ENCODE assay signal across 15 cellular contexts in the genomic region with DNA sequence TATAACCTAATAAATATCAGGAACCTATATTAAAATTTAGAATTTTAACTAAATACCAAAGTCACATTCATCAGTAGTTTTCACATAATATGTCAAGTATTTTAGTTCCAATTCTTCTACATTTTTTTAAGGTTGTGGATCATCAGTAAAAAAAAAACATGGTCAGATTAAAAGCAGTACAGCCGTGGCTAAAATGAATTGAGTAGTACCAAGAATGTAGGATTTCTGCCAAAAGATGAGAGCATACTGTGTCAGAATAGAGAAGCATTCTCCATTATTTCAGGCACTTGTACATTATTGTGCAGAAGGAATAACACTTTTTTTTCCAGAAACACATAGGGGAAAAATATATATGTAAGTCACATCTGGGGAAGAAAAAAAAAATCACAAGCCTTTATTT.
DNase-seq lines count a peak whose midpoint lies in the region; ATAC-seq and TF ChIP-seq lines count a peak whose summit lies in the region.
"Had no signal": no experiment of that assay in that cellular context is flagged by ENCODE, and none has a peak within 500 bp of the region (broad histone marks: within the 10 kb centered on the region; RNA-seq: fewer than 3 reads in every experiment).

No MANE protein-coding gene starts in this region.

- no peaks in the 10 kb centered on the region for H3K79me2 ChIP-seq in GM23338 (replicated peaks; ENCODE audit: insufficient read depth)

- H3K4me3 Mint-ChIP-seq in GM23338, result no peak overlapping the region
- H3K4me3 Mint-ChIP-seq: CD8-positive, alpha-beta memory T cell had no signal

- H3K9me2 ChIP-seq in GM23338 (ENCODE audit: insufficient read depth), result no peaks in the 10 kb centered on the region

- H3K4me3 ChIP-seq in brain microvascular endothelial cell (ENCODE audit: low read depth, low read length) (no peak overlapping the region), GM23338 (no peak overlapping the region)
- H3K4me3 ChIP-seq: BLaER1, K562 had no signal

- no peak overlapping the region for H3K4me2 ChIP-seq in GM23338
- H3K4me2 ChIP-seq: BLaER1 had no signal

- H3K36me3 ChIP-seq in brain microvascular endothelial cell (replicated peaks), result no peaks in the 10 kb centered on the region
- no peaks in the 10 kb centered on the region for H3K36me3 ChIP-seq in GM23338 (ENCODE audit: insufficient read depth)
- H3K36me3 ChIP-seq: BLaER1 had no signal

- H3K36me3 Mint-ChIP-seq in GM23338 (ENCODE audit: low read depth), result no peaks in the 10 kb centered on the region
- H3K36me3 Mint-ChIP-seq: CD8-positive, alpha-beta memory T cell had no signal

- H3K27ac ChIP-seq in brain microvascular endothelial cell (no peak overlapping the region), GM23338 (ENCODE audit: low read depth) (no peak overlapping the region)
- H3K27ac ChIP-seq: BLaER1 had no signal

- no peaks in the 10 kb centered on the region for H3K27me3 Mint-ChIP-seq in GM23338 (ENCODE audit: insufficient read depth, low read depth, poor library complexity)
- H3K27me3 Mint-ChIP-seq: CD8-positive, alpha-beta memory T cell had no signal

- H2AFZ ChIP-seq in GM23338, result no peak overlapping the region

- in situ Hi-C loops in brain microvascular endothelial cell (cut with HindIII; ENCODE audit: low pct_ligation_motif_present, low sequenced_read_pairs), result no loop called here

- H4K20me1 ChIP-seq in GM23338 (replicated peaks; ENCODE audit: insufficient read depth), result no peaks in the 10 kb centered on the region
- H4K20me1 ChIP-seq: BLaER1 had no signal

- no peaks in the 10 kb centered on the region for H3K4me1 Mint-ChIP-seq in GM23338
- H3K4me1 Mint-ChIP-seq: CD8-positive, alpha-beta memory T cell had no signal

- H3K27me3 ChIP-seq in brain microvascular endothelial cell (replicated peaks) (no peaks in the 10 kb centered on the region), GM23338 (ENCODE audit: insufficient read depth) (no peaks in the 10 kb centered on the region)
- H3K27me3 ChIP-seq: BLaER1 had no signal

- no peak overlapping the region for H3K27ac Mint-ChIP-seq in GM23338

- H3F3A ChIP-seq in GM23338 (replicated peaks; ENCODE audit: low read depth), result no peaks in the 10 kb centered on the region

- DNase-seq in AG20443 (ENCODE audit: low spot score), result peak; percentile 32
- DNase-seq in brain microvascular endothelial cell, result peak; percentile 11
- DNase-seq in GM23338 (ENCODE audit: low spot score), result no peak
- no peak for DNase-seq in NCI-H1105 treated with DMSO at 0.1 percent for 48 hours (lab: John Stamatoyannopoulos, UW)
- DNase-seq in HK-2 (ENCODE audit: unreplicated experiment), result no peak
- DNase-seq: ACHN; Caco-2; CD8-positive, alpha-beta memory T cell; DND-41; GDM1 had no signal

- TF ChIP-seq CTCF in brain microvascular endothelial cell (IDR thresholded peaks at IDR 0.05; ENCODE audit: low read depth, low read length, missing control alignments) (no peak), GM23338 (conservative IDR thresholded peaks at IDR 0.05; ENCODE audit: low read depth in 2 of 2) (no peak)

- no peaks in the 10 kb centered on the region for H3K4me1 ChIP-seq in GM23338 (ENCODE audit: insufficient read depth)
- H3K4me1 ChIP-seq: BLaER1, Caco-2 had no signal

- ATAC-seq in SK-N-SH treated with all-trans-retinoic acid at 6 μM for 48 hours, result peak; percentile 87
- ATAC-seq in GM23338, result no peak
- no peak for ATAC-seq in GM19467 (IDR thresholded peaks at IDR 0.05; ENCODE audit: unreplicated experiment)
- ATAC-seq: HCT116, K562 had no signal

- H3K9me3 Mint-ChIP-seq in GM23338, result no peaks in the 10 kb centered on the region; the same call in 2 of the 3 replicates

TF ChIP-seq in SK-N-SH treated with all-trans-retinoic acid at 6 μM for 48 hours, 23 proteins besides CTCF, POLR2A, EP300 and RAD21:
- peak; percentile 62; the same call in 1 of the 2 replicates for TF ChIP-seq ISL1 (CRISPR knock-in tag; IDR thresholded peaks at IDR 0.05)
- TF ChIP-seq, protein P1, sequence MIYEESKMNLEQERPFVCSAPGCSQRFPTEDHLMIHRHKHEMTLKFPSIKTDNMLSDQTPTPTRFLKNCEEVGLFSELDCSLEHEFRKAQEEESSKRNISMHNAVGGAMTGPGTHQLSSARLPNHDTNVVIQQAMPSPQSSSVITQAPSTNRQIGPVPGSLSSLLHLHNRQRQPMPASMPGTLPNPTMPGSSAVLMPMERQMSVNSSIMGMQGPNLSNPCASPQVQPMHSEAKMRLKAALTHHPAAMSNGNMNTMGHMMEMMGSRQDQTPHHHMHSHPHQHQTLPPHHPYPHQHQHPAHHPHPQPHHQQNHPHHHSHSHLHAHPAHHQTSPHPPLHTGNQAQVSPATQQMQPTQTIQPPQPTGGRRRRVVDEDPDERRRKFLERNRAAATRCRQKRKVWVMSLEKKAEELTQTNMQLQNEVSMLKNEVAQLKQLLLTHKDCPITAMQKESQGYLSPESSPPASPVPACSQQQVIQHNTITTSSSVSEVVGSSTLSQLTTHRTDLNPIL (CRISPR knock-in tag; IDR thresholded peaks at IDR 0.05; ENCODE audit: low read depth), result no peak
TF ChIP-seq in SK-N-SH treated with all-trans-retinoic acid at 6 μM for 48 hours: peak in this region for 1.

TF ChIP-seq in GM23338, 12 proteins besides CTCF, POLR2A, EP300 and RAD21 (continues in another document):
- no peak for TF ChIP-seq ETS1 (IDR thresholded peaks at IDR 0.05)
- no peak for TF ChIP-seq ZNF114 (CRISPR knock-in tag; IDR thresholded peaks at IDR 0.05)
- no peak for TF ChIP-seq JUNB (IDR thresholded peaks at IDR 0.05; ENCODE audit: unreplicated experiment)
- TF ChIP-seq EZH2 (IDR thresholded peaks at IDR 0.05; ENCODE audit: low read depth, unreplicated experiment), result no peak
- no peak for TF ChIP-seq ZNF331 (CRISPR knock-in tag; IDR thresholded peaks at IDR 0.05; ENCODE audit: low read depth)
- TF ChIP-seq, protein P2, sequence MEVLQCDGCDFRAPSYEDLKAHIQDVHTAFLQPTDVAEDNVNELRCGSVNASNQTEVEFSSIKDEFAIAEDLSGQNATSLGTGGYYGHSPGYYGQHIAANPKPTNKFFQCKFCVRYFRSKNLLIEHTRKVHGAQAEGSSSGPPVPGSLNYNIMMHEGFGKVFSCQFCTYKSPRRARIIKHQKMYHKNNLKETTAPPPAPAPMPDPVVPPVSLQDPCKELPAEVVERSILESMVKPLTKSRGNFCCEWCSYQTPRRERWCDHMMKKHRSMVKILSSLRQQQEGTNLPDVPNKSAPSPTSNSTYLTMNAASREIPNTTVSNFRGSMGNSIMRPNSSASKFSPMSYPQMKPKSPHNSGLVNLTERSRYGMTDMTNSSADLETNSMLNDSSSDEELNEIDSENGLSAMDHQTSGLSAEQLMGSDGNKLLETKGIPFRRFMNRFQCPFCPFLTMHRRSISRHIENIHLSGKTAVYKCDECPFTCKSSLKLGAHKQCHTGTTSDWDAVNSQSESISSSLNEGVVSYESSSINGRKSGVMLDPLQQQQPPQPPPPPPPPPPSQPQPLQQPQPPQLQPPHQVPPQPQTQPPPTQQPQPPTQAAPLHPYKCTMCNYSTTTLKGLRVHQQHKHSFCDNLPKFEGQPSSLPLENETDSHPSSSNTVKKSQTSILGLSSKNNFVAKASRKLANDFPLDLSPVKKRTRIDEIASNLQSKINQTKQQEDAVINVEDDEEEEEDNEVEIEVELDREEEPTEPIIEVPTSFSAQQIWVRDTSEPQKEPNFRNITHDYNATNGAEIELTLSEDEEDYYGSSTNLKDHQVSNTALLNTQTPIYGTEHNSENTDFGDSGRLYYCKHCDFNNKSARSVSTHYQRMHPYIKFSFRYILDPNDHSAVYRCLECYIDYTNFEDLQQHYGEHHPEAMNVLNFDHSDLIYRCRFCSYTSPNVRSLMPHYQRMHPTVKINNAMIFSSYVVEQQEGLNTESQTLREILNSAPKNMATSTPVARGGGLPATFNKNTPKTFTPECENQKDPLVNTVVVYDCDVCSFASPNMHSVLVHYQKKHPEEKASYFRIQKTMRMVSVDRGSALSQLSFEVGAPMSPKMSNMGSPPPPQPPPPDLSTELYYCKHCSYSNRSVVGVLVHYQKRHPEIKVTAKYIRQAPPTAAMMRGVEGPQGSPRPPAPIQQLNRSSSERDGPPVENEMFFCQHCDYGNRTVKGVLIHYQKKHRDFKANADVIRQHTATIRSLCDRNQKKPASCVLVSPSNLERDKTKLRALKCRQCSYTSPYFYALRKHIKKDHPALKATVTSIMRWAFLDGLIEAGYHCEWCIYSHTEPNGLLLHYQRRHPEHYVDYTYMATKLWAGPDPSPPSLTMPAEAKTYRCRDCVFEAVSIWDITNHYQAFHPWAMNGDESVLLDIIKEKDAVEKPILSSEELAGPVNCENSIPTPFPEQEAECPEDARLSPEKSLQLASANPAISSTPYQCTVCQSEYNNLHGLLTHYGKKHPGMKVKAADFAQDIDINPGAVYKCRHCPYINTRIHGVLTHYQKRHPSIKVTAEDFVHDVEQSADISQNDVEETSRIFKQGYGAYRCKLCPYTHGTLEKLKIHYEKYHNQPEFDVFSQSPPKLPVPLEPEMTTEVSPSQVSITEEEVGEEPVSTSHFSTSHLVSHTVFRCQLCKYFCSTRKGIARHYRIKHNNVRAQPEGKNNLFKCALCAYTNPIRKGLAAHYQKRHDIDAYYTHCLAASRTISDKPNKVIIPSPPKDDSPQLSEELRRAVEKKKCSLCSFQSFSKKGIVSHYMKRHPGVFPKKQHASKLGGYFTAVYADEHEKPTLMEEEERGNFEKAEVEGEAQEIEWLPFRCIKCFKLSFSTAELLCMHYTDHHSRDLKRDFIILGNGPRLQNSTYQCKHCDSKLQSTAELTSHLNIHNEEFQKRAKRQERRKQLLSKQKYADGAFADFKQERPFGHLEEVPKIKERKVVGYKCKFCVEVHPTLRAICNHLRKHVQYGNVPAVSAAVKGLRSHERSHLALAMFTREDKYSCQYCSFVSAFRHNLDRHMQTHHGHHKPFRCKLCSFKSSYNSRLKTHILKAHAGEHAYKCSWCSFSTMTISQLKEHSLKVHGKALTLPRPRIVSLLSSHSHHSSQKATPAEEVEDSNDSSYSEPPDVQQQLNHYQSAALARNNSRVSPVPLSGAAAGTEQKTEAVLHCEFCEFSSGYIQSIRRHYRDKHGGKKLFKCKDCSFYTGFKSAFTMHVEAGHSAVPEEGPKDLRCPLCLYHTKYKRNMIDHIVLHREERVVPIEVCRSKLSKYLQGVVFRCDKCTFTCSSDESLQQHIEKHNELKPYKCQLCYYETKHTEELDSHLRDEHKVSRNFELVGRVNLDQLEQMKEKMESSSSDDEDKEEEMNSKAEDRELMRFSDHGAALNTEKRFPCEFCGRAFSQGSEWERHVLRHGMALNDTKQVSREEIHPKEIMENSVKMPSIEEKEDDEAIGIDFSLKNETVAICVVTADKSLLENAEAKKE (CRISPR knock-in tag; IDR thresholded peaks at IDR 0.05), result no peak
- no peak for TF ChIP-seq STAT1 (IDR thresholded peaks at IDR 0.05; ENCODE audit: unreplicated experiment)

Comparison
In these comparisons a context has a peak if more than half of its experiments do, and no peak if none do; other contexts are left out.
1. DNase-seq: peak in AG20443 (single experiment) and brain microvascular endothelial cell (single experiment); none in GM23338 (single experiment), NCI-H1105 treated with DMSO at 0.1 percent for 48 hours (single experiment) and HK-2 (single experiment).